8 cellular contexts compared by ENCODE assay signal in genomic region chr7:127652333-127653248, GRCh38. TPM values are rescaled to one million over a fixed set of nuclear protein-coding genes. Genes with fewer than 3 reads are reported as not detected.
DNase-seq lines count a peak whose midpoint lies in the region; TF ChIP-seq lines count a peak whose summit lies in the region.

No MANE protein-coding gene starts in this region.

- CTCF ChIA-PET in OCI-LY7 (lab: Charles Lee; ENCODE audit: unreplicated experiment), result no interaction called here

- peaks cover 33% of the 10 kb centered on the region for H4K20me1 ChIP-seq in OCI-LY7 (ENCODE audit: insufficient read depth, low read length)

- peak overlapping the region; percentile 33 for H3K27ac ChIP-seq in OCI-LY7 (ENCODE audit: low read depth, low read length, poor library complexity, severe bottlenecking)
- H3K27ac ChIP-seq in coronary artery, result peak overlapping the region; percentile 96
- H3K27ac ChIP-seq in muscle layer of duodenum (ENCODE audit: low read length), result peak overlapping the region; percentile 95

- intact Hi-C loops in OCI-LY7 (cut with micrococcal nuclease; ENCODE audit: unreplicated experiment), result loop anchor here (1.0 to 5.0 kb wide), 3 partner anchors 65 to 460 kb away; partner anchors contain the start of genes ARF5, GCC1 and ZNF800
- intact Hi-C loops in posterior vena cava (cut with DNase I), result loop anchor here in 1 of 2 donors (5.0 kb wide), 1 partner anchor 65 kb away; the partner anchor contains the start of genes ARF5 and GCC1

- TF ChIP-seq CTCF in OCI-LY7 (conservative IDR thresholded peaks at IDR 0.05; ENCODE audit: low read length) (no peak), coronary artery (IDR thresholded peaks at IDR 0.05) (no peak)

- H3K36me3 ChIP-seq in H7 (replicated peaks; ENCODE audit: control insufficient read depth, insufficient read depth, low read length) (no peaks in the 10 kb centered on the region; the same call in 1 of the 2 replicates), OCI-LY7 (ENCODE audit: insufficient read depth, low read length) (peaks cover 36% of the 10 kb centered on the region), muscle layer of duodenum (ENCODE audit: control insufficient read depth in 1 of 2, insufficient read depth in 2 of 2, low read length in 2 of 2) (no peaks in the 10 kb centered on the region)

- POLR2A ChIA-PET in OCI-LY7 (lab: Charles Lee), result interaction anchor here (0.6 to 0.7 kb wide), 2 partner anchors 260 to 356 kb away, joined by 3 read pairs; partner anchors contain the start of gene ZNF800

- BruUV-seq in OCI-LY7 (replicated peaks; lab: Mats Ljungman, UMichigan), result TSS peak; percentile 64

- H3K4me2 ChIP-seq in OCI-LY7 (ENCODE audit: low read length), result peak overlapping the region; percentile 77

- peak overlapping the region; percentile 48; the same call in 1 of the 2 replicates for H2AFZ ChIP-seq in OCI-LY7 (ENCODE audit: low read length)

- peaks cover 37% of the 10 kb centered on the region for H3K4me1 ChIP-seq in OCI-LY7 (ENCODE audit: insufficient read depth, low read length, poor library complexity, severe bottlenecking)
- H3K4me1 ChIP-seq in muscle layer of duodenum (ENCODE audit: control insufficient read depth in 1 of 2, insufficient read depth in 2 of 2, low read length in 2 of 2), result peaks cover 21 to 33% of the 10 kb centered on the region in 2 donors

- DNase-seq in H7 (no peak), OCI-LY7 (ENCODE audit: low spot score) (peak; percentile 33), coronary artery (ENCODE audit: low spot score) (no peak), posterior vena cava (ENCODE audit: low spot score) (no peak), activated gamma-delta T cell treated with Interleukin-2 at 50 U/mL for 16 hours (no peak), NCI-H345 (lab: John Stamatoyannopoulos, UW) (no peak)

- no peaks in the 10 kb centered on the region for H3K9me2 ChIP-seq in OCI-LY7 (ENCODE audit: insufficient read depth, low read length)

- H3K79me2 ChIP-seq in OCI-LY7 (ENCODE audit: insufficient read depth, low read depth, low read length), result peaks cover 54% of the 10 kb centered on the region

- no peaks in the 10 kb centered on the region for H3K9me3 ChIP-seq in OCI-LY7 (ENCODE audit: low read length)
- H3K9me3 ChIP-seq in muscle layer of duodenum (ENCODE audit: control insufficient read depth in 1 of 2, low read length in 2 of 2), result no peaks in the 10 kb centered on the region

- H3K4me3 ChIP-seq in GM08714 (ENCODE audit: low read length) (peak overlapping the region; percentile 90), H7 (ENCODE audit: insufficient read depth, low read depth, low read length) (peak overlapping the region; percentile 92), OCI-LY7 (ENCODE audit: low read depth, low read length, poor library complexity, severe bottlenecking) (peak overlapping the region; percentile 93), coronary artery (peak overlapping the region; percentile 89), muscle layer of duodenum (ENCODE audit: low read depth in 1 of 2, low read length in 2 of 2) (peak overlapping the region; percentile 77 to 100)

- H3K27me3 ChIP-seq in H7 (ENCODE audit: control insufficient read depth, insufficient read depth, low read length) (no peaks in the 10 kb centered on the region), muscle layer of duodenum (ENCODE audit: low read depth, low read length) (no peaks in the 10 kb centered on the region)

RNA-seq across cellular contexts. Expression of gene SND1, which starts 0.6 kb away (rescaled TPM):
- total RNA-seq in H7 (2014; rRNA removed; shearing (Covaris generic)), result 196 and 205 TPM in 2 replicates
- total RNA-seq in OCI-LY7 (2014; rRNA removed; shearing (Covaris generic)), result 111 and 112 TPM in 2 replicates
- total RNA-seq in OCI-LY7 (2022) (221 and 225 TPM in 2 replicates), posterior vena cava (100 to 1,000 TPM; 131 to 135 TPM)

RNA-seq across cellular contexts. Expression of gene PAX4, which starts 34.6 kb away (rescaled TPM):
- total RNA-seq in H7 (2014; rRNA removed; shearing (Covaris generic)), result 0.07 TPM in 1 of 2 replicates, not detected in the other
- not detected in 2 replicates for total RNA-seq in OCI-LY7 (2014; rRNA removed; shearing (Covaris generic))
- not detected in 2 replicates for total RNA-seq in OCI-LY7 (2022)
- total RNA-seq in posterior vena cava, result not detected

RNA-seq across cellular contexts. Expression of gene FSCN3, which starts 59.1 kb away (rescaled TPM):
- 0.52 and 5.0 TPM in 2 replicates for total RNA-seq in H7 (2014; rRNA removed; shearing (Covaris generic))
- total RNA-seq in OCI-LY7 (2014; rRNA removed; shearing (Covaris generic)), result 0.32 and 3.0 TPM in 2 replicates
- 0.98 and 1.5 TPM in 2 replicates for total RNA-seq in OCI-LY7 (2022)
- under 1 TPM; 0.33 to 0.46 TPM for total RNA-seq in posterior vena cava

Comparison
In these comparisons a context has a peak if more than half of its experiments do, and no peak if none do; other contexts are left out.
1. H3K27ac ChIP-seq: peak in every context shown above with its lines; median percentile 96 in coronary artery; 95 in muscle layer of duodenum; 33 in OCI-LY7.